In genomic region chr1:111139234-111139955, GRCh38 we compare ENCODE assay signal across 7 cellular contexts. TPM values are rescaled to one million over a fixed set of nuclear protein-coding genes. Genes with fewer than 3 reads are reported as not detected.
DNase-seq lines count a peak whose midpoint lies in the region; ATAC-seq and TF ChIP-seq lines count a peak whose summit lies in the region.

No MANE protein-coding gene starts in this region.

- peak overlapping the region; percentile 91 to 94 for H3K27ac ChIP-seq in coronary artery
- H3K27ac ChIP-seq in left lung, result peak overlapping the region; percentile 95 to 96

- peak overlapping the region; percentile 97 for H3K27ac Mint-ChIP-seq in T-helper 2 cell treated with Interferon-gamma antibody and Interleukin-4, amounts not matched to agents 5 μg/mL and 100 μg/mL, for 36 hours

- H3K27me3 ChIP-seq in left lung, result no peaks in the 10 kb centered on the region

- DNase-seq in GM13977 (ENCODE audit: low spot score) (peak; percentile 54), NCI-H1417 (lab: John Stamatoyannopoulos, UW) (peak; percentile 63 to 93 (median 88)), coronary artery (ENCODE audit: low spot score) (no peak), left lung (peak in 1 of 2 donors; percentile 44)
- peak; percentile 40 for DNase-seq in T-helper 2 cell treated with Interferon-gamma antibody and Interleukin-4, amounts not matched to agents 5 μg/mL and 100 μg/mL, for 36 hours (ENCODE audit: low spot score)
- DNase-seq in stimulated activated CD4-positive, alpha-beta T cell treated with anti-CD3 and anti-CD28 coated beads, Interleukin-4, amount 100 ng/mL, for 1 hour, result peak; percentile 54

- ATAC-seq in HG02642 (IDR thresholded peaks at IDR 0.05; ENCODE audit: poor library complexity, unreplicated experiment) (peak; percentile 52), left lung (peak; percentile 57)

- TF ChIP-seq CTCF in GM13977 (IDR thresholded peaks at IDR 0.05; ENCODE audit: extremely low read depth, insufficient read depth, missing control alignments), result no peak
- TF ChIP-seq CTCF in coronary artery (IDR thresholded peaks at IDR 0.05), result no peak
- TF ChIP-seq CTCF in left lung (IDR thresholded peaks at IDR 0.05), result no peak

- peaks cover 27% of the 10 kb centered on the region for H3K36me3 Mint-ChIP-seq in T-helper 2 cell treated with Interferon-gamma antibody and Interleukin-4, amounts not matched to agents 5 μg/mL and 100 μg/mL, for 36 hours (ENCODE audit: low read depth)

- in situ Hi-C loops in GM13977 (cut with MboI; ENCODE audit: low pct_unique_long_range_greater_than_20kb, low sequenced_read_pairs, unreplicated experiment), result no loop called here

- peak overlapping the region; percentile 95 for H3K4me3 Mint-ChIP-seq in T-helper 2 cell treated with Interferon-gamma antibody and Interleukin-4, amounts not matched to agents 5 μg/mL and 100 μg/mL, for 36 hours

- peaks cover 5 to 61% of the 10 kb centered on the region in 2 donors for H3K4me1 ChIP-seq in left lung

- H3K27me3 Mint-ChIP-seq in T-helper 2 cell treated with Interferon-gamma antibody and Interleukin-4, amounts not matched to agents 5 μg/mL and 100 μg/mL, for 36 hours (ENCODE audit: low read depth), result no peaks in the 10 kb centered on the region

- H3K9me3 ChIP-seq in left lung, result no peaks in the 10 kb centered on the region

- H3K9me3 Mint-ChIP-seq in T-helper 2 cell treated with Interferon-gamma antibody and Interleukin-4, amounts not matched to agents 5 μg/mL and 100 μg/mL, for 36 hours, result no peaks in the 10 kb centered on the region

- intact Hi-C loops in left lung (cut with DNase I), result no loop called here

- H3K36me3 ChIP-seq in left lung, result peaks cover 0 to 34% of the 10 kb centered on the region in 2 donors

- H3K4me3 ChIP-seq in coronary artery (peak overlapping the region; percentile 98), left lung (peak overlapping the region; percentile 73 to 88)

- peaks cover 32% of the 10 kb centered on the region for H3K4me1 Mint-ChIP-seq in T-helper 2 cell treated with Interferon-gamma antibody and Interleukin-4, amounts not matched to agents 5 μg/mL and 100 μg/mL, for 36 hours (ENCODE audit: low read depth)

RNA-seq across cellular contexts. Expression of gene DRAM2, which starts 0.5 kb away (rescaled TPM):
- total RNA-seq in left lung, result 10 to 100 TPM; 41.3 to 57.7 TPM

RNA-seq across cellular contexts. Expression of gene CEPT1, which starts 0.6 kb away (rescaled TPM):
- total RNA-seq in left lung, result 10 to 100 TPM; 40.4 to 54.2 TPM
